ENCODE assay signal across 9 cellular contexts in the genomic region with DNA sequence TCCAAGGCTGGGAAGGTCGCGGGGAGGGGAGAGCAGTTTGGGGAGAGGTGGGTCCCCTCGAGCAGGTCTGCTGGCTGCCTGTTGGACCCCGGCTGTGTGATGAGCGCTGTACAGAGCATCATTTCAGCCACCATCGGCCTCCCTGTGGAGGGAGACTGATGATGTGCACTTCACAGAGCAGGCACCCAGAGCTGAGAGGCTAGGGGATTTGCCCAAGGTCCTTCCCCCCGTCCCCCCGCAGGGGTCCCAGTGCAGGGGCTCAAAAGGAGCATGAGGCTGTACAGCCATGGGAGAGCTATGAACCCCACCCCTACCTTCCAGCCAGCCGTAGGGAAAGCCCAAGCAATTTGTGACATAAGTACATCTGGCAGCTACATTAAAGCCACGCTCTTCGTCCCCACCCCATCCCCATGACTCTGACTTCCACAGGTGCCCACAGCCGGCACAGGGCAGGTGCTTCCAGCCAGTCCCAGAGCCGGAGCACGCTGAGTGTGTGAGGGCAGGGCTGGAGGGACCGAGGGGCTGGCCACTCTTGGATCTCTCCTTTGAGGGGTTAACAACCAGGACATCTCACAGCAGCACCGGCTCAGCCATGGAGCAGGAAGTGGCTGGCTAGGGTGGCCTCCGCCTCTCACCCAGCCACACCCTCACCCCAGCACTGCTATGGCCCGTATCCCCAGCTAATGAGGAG. TPM values are rescaled to one million over a fixed set of nuclear protein-coding genes. Genes with fewer than 3 reads are reported as not detected.
DNase-seq lines count a peak whose midpoint lies in the region; ATAC-seq and TF ChIP-seq lines count a peak whose summit lies in the region.
"Had no signal": no experiment of that assay in that cellular context is flagged by ENCODE, and none has a peak within 500 bp of the region (broad histone marks: within the 10 kb centered on the region; RNA-seq: fewer than 3 reads in every experiment).

No MANE protein-coding gene starts in this region.

- H3K36me3 Mint-ChIP-seq in stimulated activated memory B cell treated with anti-CD40 and anti-IgM and Interleukin-4, amounts not matched to agents 10 μg/mL and 1 μg/mL and 100 μg/mL, for 72 hours: peaks cover 5% of the 10 kb centered on the region

- no peak for TF ChIP-seq CTCF in cardiac muscle cell (IDR thresholded peaks at IDR 0.05; ENCODE audit: low read depth, low read length)

- peaks cover 18% of the 10 kb centered on the region for H3K27me3 Mint-ChIP-seq in stimulated activated memory B cell treated with anti-CD40 and anti-IgM and Interleukin-4, amounts not matched to agents 10 μg/mL and 1 μg/mL and 100 μg/mL, for 72 hours

- peak overlapping the region; percentile 98 for H3K4me3 ChIP-seq in cardiac muscle cell

- H3K4me3 Mint-ChIP-seq in stimulated activated memory B cell treated with anti-CD40 and anti-IgM and Interleukin-4, amounts not matched to agents 10 μg/mL and 1 μg/mL and 100 μg/mL, for 72 hours: peak overlapping the region; percentile 94

- H3K27ac ChIP-seq in cardiac muscle cell: peak overlapping the region; percentile 84

- H3K27me3 ChIP-seq in cardiac muscle cell: no peaks in the 10 kb centered on the region

- no peak for ATAC-seq in stimulated activated memory B cell treated with anti-CD40 and anti-IgM and Interleukin-4, amounts not matched to agents 10 μg/mL and 1 μg/mL and 100 μg/mL, for 72 hours

- H3K9me3 Mint-ChIP-seq in stimulated activated memory B cell treated with anti-CD40 and anti-IgM and Interleukin-4, amounts not matched to agents 10 μg/mL and 1 μg/mL and 100 μg/mL, for 72 hours: no peaks in the 10 kb centered on the region

- peak overlapping the region; percentile 86 for H3K27ac Mint-ChIP-seq in stimulated activated memory B cell treated with anti-CD40 and anti-IgM and Interleukin-4, amounts not matched to agents 10 μg/mL and 1 μg/mL and 100 μg/mL, for 72 hours

- DNase-seq in DMS53 (lab: John Stamatoyannopoulos, UW): peak; percentile 37
- no peak for DNase-seq in DMS53 treated with DMSO at 0.1 percent for 48 hours (lab: John Stamatoyannopoulos, UW; ENCODE audit: unreplicated experiment)
- DNase-seq in T-helper 22 cell (ENCODE audit: low read depth): peak; percentile 34
- DNase-seq in cardiac muscle cell (ENCODE audit: low read depth in 1 of 2, low spot score in 1 of 2): no peak
- DNase-seq in ACHN: no peak
- DNase-seq in NCI-H446 (lab: John Stamatoyannopoulos, UW): no peak
- no peak for DNase-seq in superior temporal gyrus (ENCODE audit: extremely low spot score)
- DNase-seq: NCI-H187 treated with DMSO at 0.1 percent for 48 hours had no signal

- no peaks in the 10 kb centered on the region for H3K9me3 ChIP-seq in cardiac muscle cell (ENCODE audit: low read depth)

- H3K4me1 Mint-ChIP-seq in stimulated activated memory B cell treated with anti-CD40 and anti-IgM and Interleukin-4, amounts not matched to agents 10 μg/mL and 1 μg/mL and 100 μg/mL, for 72 hours: peaks cover 45% of the 10 kb centered on the region

- in situ Hi-C loops in ACHN (cut with HindIII; ENCODE audit: low pct_ligation_motif_present, low pct_unique_long_range_greater_than_20kb, low sequenced_read_pairs): no loop called here

- H3K4me1 ChIP-seq in cardiac muscle cell (ENCODE audit: low read depth): peaks cover 42% of the 10 kb centered on the region

- no peaks in the 10 kb centered on the region for H3K36me3 ChIP-seq in cardiac muscle cell

RNA-seq across cellular contexts. Expression of a gene that starts 2.3 kb away (rescaled TPM):
- 39.6 and 42.6 TPM in 2 replicates for total RNA-seq in cardiac muscle cell
- polyA plus RNA-seq in cardiac muscle cell: 21.5 and 29.5 TPM in 2 replicates

RNA-seq across cellular contexts. Expression of a gene that starts 11.0 kb away (rescaled TPM):
- 50.3 and 52.5 TPM in 2 replicates for total RNA-seq in cardiac muscle cell
- 36.9 and 42.5 TPM in 2 replicates for polyA plus RNA-seq in cardiac muscle cell

Comparison
In these comparisons a context has a peak if more than half of its experiments do, and no peak if none do; other contexts are left out.
1. DNase-seq: peak in DMS53 (single experiment) and T-helper 22 cell (single experiment); none in DMS53 treated with DMSO at 0.1 percent for 48 hours (single experiment), cardiac muscle cell (0 of 2), ACHN (single experiment), NCI-H446 (0 of 2) and superior temporal gyrus (single experiment).